In the genomic region with DNA sequence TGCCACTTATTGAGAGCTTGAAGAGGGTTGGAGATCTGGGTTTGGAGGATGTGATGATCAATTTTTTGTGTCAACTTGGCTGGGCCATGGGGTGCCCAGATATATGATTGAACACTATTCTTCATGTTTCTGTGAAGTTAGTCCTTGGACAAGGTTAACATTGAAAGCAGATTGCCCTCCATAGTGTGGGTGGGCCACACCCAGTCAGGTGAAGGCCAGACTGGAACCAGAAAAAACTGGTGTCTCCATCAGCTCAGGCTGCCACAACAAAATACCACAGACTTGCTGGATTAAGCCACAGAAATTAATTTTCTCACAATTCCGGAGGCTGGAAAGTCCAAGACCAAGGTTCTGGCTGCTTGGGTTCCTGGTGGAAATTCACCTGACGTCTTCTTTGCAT, we compare ENCODE assay signal across 23 cellular contexts. TPM values are rescaled to one million over a fixed set of nuclear protein-coding genes. Genes with fewer than 3 reads are reported as not detected.
DNase-seq lines count a peak whose midpoint lies in the region; ATAC-seq, FAIRE-seq and TF ChIP-seq lines count a peak whose summit lies in the region.
"Had no signal": no experiment of that assay in that cellular context is flagged by ENCODE, and none has a peak within 500 bp of the region (broad histone marks: within the 10 kb centered on the region; RNA-seq: fewer than 3 reads in every experiment).

No MANE protein-coding gene starts in this region.

- ATAC-seq in PC-3 (no peak), HG02852 (IDR thresholded peaks at IDR 0.05; ENCODE audit: unreplicated experiment) (no peak), HG02571 (IDR thresholded peaks at IDR 0.05; ENCODE audit: unreplicated experiment) (no peak)
- ATAC-seq: GM23338 had no signal

- H3K9ac ChIP-seq in PC-3 (ENCODE audit: low read length): peak overlapping the region; percentile 75; the same call in 1 of the 2 replicates
- peak overlapping the region; percentile 32 for H3K9ac ChIP-seq in astrocyte (ENCODE audit: low read length)

- no peaks in the 10 kb centered on the region for H3K27me3 Mint-ChIP-seq in astrocyte (ENCODE audit: low read depth, unreplicated experiment)
- peaks cover 8% of the 10 kb centered on the region for H3K27me3 Mint-ChIP-seq in endothelial cell (ENCODE audit: unreplicated experiment)

- DNase-seq in GM12891 (ENCODE audit: insufficient read length, low spot score) (no peak), PC-3 (no peak), astrocyte (ENCODE audit: low read depth) (no peak), endothelial cell (ENCODE audit: low spot score) (no peak), GM03348 (ENCODE audit: low spot score) (no peak), HAP-1 (ENCODE audit: low spot score in 2 of 2) (no peak)
- DNase-seq: 8988T; C1 segment of cervical spinal cord; Calu3; CD4-positive, alpha-beta memory T cell; COR-L47; DMS53; DMS79 treated with DMSO at 0.1 percent for 48 hours; GF-D8; HCEC 1CT had no signal

- BruUV-seq in PC-3 (replicated peaks; lab: Mats Ljungman, UMichigan): no TSS peak

- H3K27ac Mint-ChIP-seq in astrocyte (ENCODE audit: unreplicated experiment) (no peak overlapping the region), endothelial cell (ENCODE audit: unreplicated experiment) (no peak overlapping the region)
- H3K27ac Mint-ChIP-seq: GM23338 had no signal

- intact Hi-C loops in PC-3 (cut with micrococcal nuclease): no loop called here

- TF ChIP-seq CTCF in PC-3 (conservative IDR thresholded peaks at IDR 0.05; ENCODE audit: low read depth, low read length) (no peak), astrocyte (IDR thresholded peaks at IDR 0.05; ENCODE audit: insufficient read depth, low read depth, low read length) (no peak), endothelial cell (IDR thresholded peaks at IDR 0.05; ENCODE audit: unreplicated experiment) (no peak)

- FAIRE-seq in GM12891 (lab: Jason Lieb, UNC) (peak; percentile 69), astrocyte (lab: Jason Lieb, UNC) (no peak)
- FAIRE-seq: GM18507, H54 had no signal

- H3K4me1 ChIP-seq in PC-3 (ENCODE audit: insufficient read depth, low read length) (peaks cover 28% of the 10 kb centered on the region), astrocyte (ENCODE audit: insufficient read depth, low read length) (peaks cover 21% of the 10 kb centered on the region), HAP-1 (no peaks in the 10 kb centered on the region)

- H3K9me2 ChIP-seq in PC-3 (replicated peaks; ENCODE audit: low read length): no peaks in the 10 kb centered on the region

- H3K36me3 Mint-ChIP-seq in astrocyte (ENCODE audit: low read depth, unreplicated experiment): peaks cover 13% of the 10 kb centered on the region
- peaks cover 15% of the 10 kb centered on the region for H3K36me3 Mint-ChIP-seq in endothelial cell (ENCODE audit: low read depth, unreplicated experiment)
- H3K36me3 Mint-ChIP-seq: CD4-positive, alpha-beta memory T cell had no signal

- H3K27ac ChIP-seq in PC-3 (ENCODE audit: low read length): peak overlapping the region; percentile 98
- no peak overlapping the region for H3K27ac ChIP-seq in astrocyte (ENCODE audit: low read depth, low read length)

- no peaks in the 10 kb centered on the region for H3K27me3 ChIP-seq in PC-3 (ENCODE audit: low read length)
- no peaks in the 10 kb centered on the region for H3K27me3 ChIP-seq in astrocyte (ENCODE audit: insufficient read depth, low read length)
- peaks cover 2% of the 10 kb centered on the region; the same call in 1 of the 2 replicates for H3K27me3 ChIP-seq in HAP-1 (ENCODE audit: low read depth)

- H2AFZ ChIP-seq in PC-3 (ENCODE audit: low read length) (no peak overlapping the region), astrocyte (ENCODE audit: low read depth, low read length) (no peak overlapping the region)
- H2AFZ ChIP-seq: GM23338 had no signal

- H4K20me1 ChIP-seq in PC-3 (ENCODE audit: low read length) (no peaks in the 10 kb centered on the region), astrocyte (ENCODE audit: insufficient read depth, low read length) (no peaks in the 10 kb centered on the region)

- no peaks in the 10 kb centered on the region for H3K36me3 ChIP-seq in PC-3 (ENCODE audit: low read depth, low read length)
- no peaks in the 10 kb centered on the region for H3K36me3 ChIP-seq in astrocyte (ENCODE audit: insufficient read depth, low read length)
- H3K36me3 ChIP-seq in HAP-1 (replicated peaks): no peaks in the 10 kb centered on the region

- no peak overlapping the region for H3K4me3 ChIP-seq in PC-3 (ENCODE audit: low read length)
- no peak overlapping the region for H3K4me3 ChIP-seq in astrocyte (ENCODE audit: insufficient read depth, low read depth, low read length)
- no peak overlapping the region for H3K4me3 ChIP-seq in HAP-1
- H3K4me3 ChIP-seq: GM23338 had no signal

- POLR2A ChIA-PET in PC-3 (lab: Charles Lee; ENCODE audit: unreplicated experiment): no interaction called here

- peaks cover 11% of the 10 kb centered on the region for H3K4me1 Mint-ChIP-seq in astrocyte (ENCODE audit: low read depth, unreplicated experiment)
- H3K4me1 Mint-ChIP-seq in endothelial cell (ENCODE audit: unreplicated experiment): peaks cover 11% of the 10 kb centered on the region
- H3K4me1 Mint-ChIP-seq: CD4-positive, alpha-beta memory T cell had no signal

- no peaks in the 10 kb centered on the region for H3K9me3 ChIP-seq in PC-3 (ENCODE audit: low read length)
- no peaks in the 10 kb centered on the region for H3K9me3 ChIP-seq in astrocyte (ENCODE audit: insufficient read depth, low read depth, low read length)
- H3K9me3 ChIP-seq in HAP-1: no peaks in the 10 kb centered on the region; the same call in 1 of the 2 replicates

- H3K4me2 ChIP-seq in PC-3 (ENCODE audit: low read length): 0 out of 2 replicates have a peak overlapping the region, but pooled peaks have one; percentile 65
- H3K4me2 ChIP-seq in astrocyte (ENCODE audit: low read length): no peak overlapping the region
- H3K4me2 ChIP-seq: GM23338 had no signal

- no peak for TF ChIP-seq POLR2A in GM12891 (IDR thresholded peaks at IDR 0.05; ENCODE audit: low read depth, low read length)

- peaks cover 5% of the 10 kb centered on the region for H3F3A ChIP-seq in PC-3 (ENCODE audit: low read length, unreplicated experiment)

- CTCF ChIA-PET in PC-3 (lab: Charles Lee): no interaction called here

- H3K9me3 Mint-ChIP-seq in astrocyte (ENCODE audit: unreplicated experiment) (peaks cover 11% of the 10 kb centered on the region), endothelial cell (ENCODE audit: unreplicated experiment) (no peaks in the 10 kb centered on the region)

- H3K79me2 ChIP-seq in PC-3 (ENCODE audit: low read length) (peaks cover 15% of the 10 kb centered on the region), astrocyte (ENCODE audit: insufficient read depth, low read length) (no peaks in the 10 kb centered on the region)

- H3K4me3 Mint-ChIP-seq in astrocyte (ENCODE audit: unreplicated experiment) (no peak overlapping the region), endothelial cell (ENCODE audit: unreplicated experiment) (peak overlapping the region; percentile 35)
- H3K4me3 Mint-ChIP-seq: CD4-positive, alpha-beta memory T cell; GM23338 had no signal

- in situ Hi-C loops in HAP-1 (cut with MboI; ENCODE audit: low sequenced_read_pairs): no loop called here

TF ChIP-seq in GM12891, 5 proteins besides CTCF, POLR2A, EP300 and RAD21:
- no peak for TF ChIP-seq POU2F2 (IDR thresholded peaks at IDR 0.05; ENCODE audit: low read depth, low read length)
- no peak for TF ChIP-seq PAX5 (IDR thresholded peaks at IDR 0.05; ENCODE audit: insufficient read depth, low read length, severe bottlenecking)
- no peak for TF ChIP-seq SPI1 (IDR thresholded peaks at IDR 0.05; ENCODE audit: low read depth, low read length)
- TF ChIP-seq TAF1 (IDR thresholded peaks at IDR 0.05; ENCODE audit: low read depth, low read length): no peak
- TF ChIP-seq POLR2AphosphoS5 (IDR thresholded peaks at IDR 0.05; ENCODE audit: low read depth, low read length): no peak

RNA-seq across cellular contexts. Expression of gene CLDN14, which starts 7.5 kb away (rescaled TPM):
- polyA plus RNA-seq in GM12891 (2012; ENCODE audit: low read depth, missing spikeins): 13.8 TPM
- total RNA-seq in PC-3 (2014; rRNA removed): 8.9 and 10.9 TPM in 2 replicates
- total RNA-seq in astrocyte: not detected in 2 replicates
- total RNA-seq in endothelial cell (ENCODE audit: unreplicated experiment): not detected
- total RNA-seq: A673; Calu3; CD4-positive, alpha-beta memory T cell; G401; GM23338 had no signal
- polyA plus RNA-seq: BJ; CD4-positive, alpha-beta memory T cell; GM23338 had no signal
